In the genomic region with DNA sequence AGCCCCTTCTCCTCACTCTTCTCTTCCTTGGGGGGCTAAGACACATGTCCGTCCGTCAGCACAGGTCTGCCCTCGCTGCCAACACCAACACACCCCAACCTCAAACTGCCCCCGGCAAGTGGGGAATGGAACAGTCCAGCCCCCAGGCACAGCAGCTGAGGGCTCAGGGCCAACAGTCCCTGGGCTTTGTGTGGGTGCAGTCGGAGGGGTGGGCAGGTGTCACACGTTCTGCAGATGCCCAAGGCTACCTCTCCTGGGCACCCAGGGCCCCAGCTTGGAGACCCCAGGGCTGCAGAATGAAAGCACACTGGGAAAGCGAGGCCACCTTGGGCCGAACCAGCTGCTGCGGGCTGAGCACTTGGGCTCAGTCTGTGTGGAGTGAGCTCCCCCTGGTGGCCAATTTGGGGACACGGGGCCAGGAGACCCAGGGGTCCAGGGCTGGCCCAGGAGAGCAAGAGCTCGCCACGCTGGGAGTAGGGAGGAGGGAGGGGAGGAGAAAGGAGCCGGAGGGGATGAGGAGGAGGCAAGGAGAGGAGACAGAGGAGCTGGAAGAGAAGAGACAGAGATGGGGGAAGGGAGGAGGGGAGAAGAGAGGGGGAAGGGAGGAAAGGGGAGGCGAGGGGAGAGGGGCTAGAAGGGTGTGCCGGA, we compare ENCODE assay signal across 9 cellular contexts. TPM values are rescaled to one million over a fixed set of nuclear protein-coding genes. Genes with fewer than 3 reads are reported as not detected.
DNase-seq lines count a peak whose midpoint lies in the region; ATAC-seq, FAIRE-seq and TF ChIP-seq lines count a peak whose summit lies in the region.
"Had no signal": no experiment of that assay in that cellular context is flagged by ENCODE, and none has a peak within 500 bp of the region (broad histone marks: within the 10 kb centered on the region; RNA-seq: fewer than 3 reads in every experiment).

No MANE protein-coding gene starts in this region.

- no peak overlapping the region for H2AFZ ChIP-seq in trophoblast cell (ENCODE audit: insufficient read depth, low read length, poor library complexity)

- H3K18ac ChIP-seq in trophoblast cell (ENCODE audit: low read length): no peak overlapping the region

- H3K36me3 Mint-ChIP-seq in type B pancreatic cell: peaks cover 3% of the 10 kb centered on the region

- H3K4me1 Mint-ChIP-seq in type B pancreatic cell (ENCODE audit: unreplicated experiment): peaks cover 3% of the 10 kb centered on the region

- peaks cover 75 to 77% of the 10 kb centered on the region in 2 experiments for H3K36me3 ChIP-seq in trophoblast cell (ENCODE audit: control insufficient read depth in 1 of 2, insufficient read depth in 2 of 2, low read length in 2 of 2)

- H3K23ac ChIP-seq in trophoblast cell (ENCODE audit: low read length): no peak overlapping the region

- no peaks in the 10 kb centered on the region for H3K79me1 ChIP-seq in trophoblast cell (ENCODE audit: low read length)

- H3K4me1 ChIP-seq in trophoblast cell (ENCODE audit: control insufficient read depth in 1 of 2, insufficient read depth in 2 of 2, low read length in 2 of 2): no peaks in the 10 kb centered on the region

- ATAC-seq in GM18868 (IDR thresholded peaks at IDR 0.05; ENCODE audit: unreplicated experiment): no peak

- no peaks in the 10 kb centered on the region for H3K79me2 ChIP-seq in trophoblast cell (ENCODE audit: control insufficient read depth, insufficient read depth, low read length, poor library complexity)

- H3K4me3 Mint-ChIP-seq in type B pancreatic cell: no peak overlapping the region
- H3K4me3 Mint-ChIP-seq: activated naive CD4-positive, alpha-beta T cell treated with anti-CD3 and anti-CD28 coated beads, Interleukin-2, amount 50 U/mL, for 24 hours had no signal

- H2BK120ac ChIP-seq in trophoblast cell (ENCODE audit: insufficient read depth, low read length, poor library complexity): no peak overlapping the region

- intact Hi-C loops in head of caudate nucleus (cut with DNase I): no loop called here

- no peak overlapping the region for H3K4me2 ChIP-seq in trophoblast cell (ENCODE audit: low read length)

- H2BK5ac ChIP-seq in trophoblast cell (ENCODE audit: low read depth, low read length, poor library complexity): no peak overlapping the region

- DNase-seq in COR-L47 (lab: John Stamatoyannopoulos, UW): peak; percentile 70
- DNase-seq in HTR-8/SVneo (ENCODE audit: insufficient read length, low spot score): peak; percentile 82
- peak; percentile 55 for DNase-seq in SK-MEL-5 (ENCODE audit: low read depth, low spot score)
- DNase-seq in activated naive CD4-positive, alpha-beta T cell treated with anti-CD3 and anti-CD28 coated beads, Interleukin-2, amount 50 U/mL, for 16 hours: peak; percentile 77
- peak; percentile 48 to 92 (median 76) for DNase-seq in head of caudate nucleus
- peak; percentile 77 to 92 for DNase-seq in trophoblast cell
- peak; percentile 87 for DNase-seq in type B pancreatic cell (ENCODE audit: extremely low spot score, unreplicated experiment)

- no peak overlapping the region for H2AK5ac ChIP-seq in trophoblast cell (ENCODE audit: low read length)

- H3K9ac ChIP-seq in trophoblast cell (ENCODE audit: low read length): no peak overlapping the region

- no peak overlapping the region for H2BK12ac ChIP-seq in trophoblast cell (ENCODE audit: low read length)

- TF ChIP-seq CTCF in type B pancreatic cell (conservative IDR thresholded peaks at IDR 0.05): peak; percentile 93

- no peaks in the 10 kb centered on the region for H3K9me3 ChIP-seq in trophoblast cell (ENCODE audit: insufficient read depth, low read depth, low read length)

- H4K91ac ChIP-seq in trophoblast cell (ENCODE audit: low read depth, low read length): no peak overlapping the region

- H3K27ac ChIP-seq in trophoblast cell (ENCODE audit: low read depth, low read length): no peak overlapping the region

- H3K9me3 Mint-ChIP-seq in type B pancreatic cell: no peaks in the 10 kb centered on the region
- H3K9me3 Mint-ChIP-seq: activated naive CD4-positive, alpha-beta T cell treated with anti-CD3 and anti-CD28 coated beads, Interleukin-2, amount 50 U/mL, for 24 hours had no signal

- H3K4ac ChIP-seq in trophoblast cell (ENCODE audit: low read depth, low read length): no peak overlapping the region

- H4K8ac ChIP-seq in trophoblast cell (ENCODE audit: low read depth, low read length): no peak overlapping the region

- H4K12ac ChIP-seq in trophoblast cell (ENCODE audit: low read depth, low read length): no peak overlapping the region

- H3K4me3 ChIP-seq in trophoblast cell (ENCODE audit: low read depth, low read length): no peak overlapping the region

- no CpG with 5 or more reads among the region's 15 CpGs for WGBS in trophoblast cell (ENCODE audit: extremely low coverage, insufficient coverage, insufficient read length)

- no peak for FAIRE-seq in HTR-8/SVneo (lab: Jason Lieb, UNC)

- H3K27me3 Mint-ChIP-seq in type B pancreatic cell: no peaks in the 10 kb centered on the region
- H3K27me3 Mint-ChIP-seq: activated naive CD4-positive, alpha-beta T cell treated with anti-CD3 and anti-CD28 coated beads, Interleukin-2, amount 50 U/mL, for 24 hours had no signal

- no peak overlapping the region for H3K14ac ChIP-seq in trophoblast cell (ENCODE audit: low read length)

- in situ Hi-C loops in SK-MEL-5 (cut with HindIII; ENCODE audit: low pct_unique_long_range_greater_than_20kb, low sequenced_read_pairs): no loop called here

- H3K27me3 ChIP-seq in trophoblast cell (ENCODE audit: insufficient read depth, low read length): no peaks in the 10 kb centered on the region

- no peak overlapping the region for H3K27ac Mint-ChIP-seq in type B pancreatic cell
- H3K27ac Mint-ChIP-seq: activated naive CD4-positive, alpha-beta T cell treated with anti-CD3 and anti-CD28 coated beads, Interleukin-2, amount 50 U/mL, for 24 hours had no signal

RNA-seq across cellular contexts. Expression of a gene that starts 14.0 kb away (rescaled TPM):
- 1.4 and 2.0 TPM in 2 replicates for total RNA-seq in SK-MEL-5 (2014; rRNA removed; shearing (Covaris generic))
- polyA plus RNA-seq in SK-MEL-5 (2015; cell fraction: cytosol; rRNA removed): 4.8 and 5.1 TPM in 2 replicates
- 2.8 and 4.2 TPM in 2 replicates for polyA plus RNA-seq in SK-MEL-5 (2015; cell fraction: nucleus; rRNA removed)
- 0.94 and 0.97 TPM in 2 replicates for polyA plus RNA-seq in trophoblast cell (2013)
- total RNA-seq in type B pancreatic cell (ENCODE audit: low replicate concordance): 0.48 and 1.5 TPM in 2 replicates

RNA-seq across cellular contexts. Expression of a gene that starts 22.2 kb away (rescaled TPM):
- 4.2 and 4.3 TPM in 2 replicates for total RNA-seq in SK-MEL-5 (2014; rRNA removed; shearing (Covaris generic))
- 35.1 and 41.3 TPM in 2 replicates for polyA plus RNA-seq in SK-MEL-5 (2015; cell fraction: cytosol; rRNA removed)
- polyA plus RNA-seq in SK-MEL-5 (2015; cell fraction: nucleus; rRNA removed): 40.0 and 92.3 TPM in 2 replicates
- 24.5 and 26.8 TPM in 2 replicates for polyA plus RNA-seq in trophoblast cell (2013)
- total RNA-seq in type B pancreatic cell (ENCODE audit: low replicate concordance): 36.4 and 37.9 TPM in 2 replicates

RNA-seq across cellular contexts. Expression of a gene that starts 37.3 kb away (rescaled TPM):
- total RNA-seq in SK-MEL-5 (2014; rRNA removed; shearing (Covaris generic)): 7.1 and 10.0 TPM in 2 replicates
- polyA plus RNA-seq in SK-MEL-5 (2015; cell fraction: cytosol; rRNA removed): 32.0 and 38.4 TPM in 2 replicates
- polyA plus RNA-seq in SK-MEL-5 (2015; cell fraction: nucleus; rRNA removed): 14.7 and 16.9 TPM in 2 replicates
- polyA plus RNA-seq in trophoblast cell (2013): 18.5 and 21.1 TPM in 2 replicates
- total RNA-seq in type B pancreatic cell (ENCODE audit: low replicate concordance): 17.9 and 18.1 TPM in 2 replicates

RNA-seq across cellular contexts. Expression of a gene that starts 59.3 kb away (rescaled TPM):
- total RNA-seq in SK-MEL-5 (2014; rRNA removed; shearing (Covaris generic)): 48.0 and 49.7 TPM in 2 replicates
- 57.6 and 63.6 TPM in 2 replicates for polyA plus RNA-seq in SK-MEL-5 (2015; cell fraction: cytosol; rRNA removed)
- 148 and 178 TPM in 2 replicates for polyA plus RNA-seq in SK-MEL-5 (2015; cell fraction: nucleus; rRNA removed)
- polyA plus RNA-seq in trophoblast cell (2013): 55.3 and 58.0 TPM in 2 replicates
- 60.4 and 62.0 TPM in 2 replicates for total RNA-seq in type B pancreatic cell (ENCODE audit: low replicate concordance)
